Comparison of ENCODE assay signal across 35 cellular contexts in genomic region chr2:27984153-27984552, GRCh38.
"Had no signal": no experiment of that assay in that cellular context is flagged by ENCODE, and none has a peak within 500 bp of the region (broad histone marks: within the 10 kb centered on the region; RNA-seq: fewer than 3 reads in every experiment).

No MANE protein-coding gene starts in this region.

- DNase-seq: Karpas-422, Kasumi-1, MG63, MM.1S, MV-4-11, NCI-H1048, NCI-H1092, NCI-H1092 treated with DMSO at 0.1 percent for 48 hours, NCI-H1105, NCI-H1105 treated with DMSO at 0.1 percent for 48 hours, NCI-H1417, NCI-H1417 treated with DMSO at 0.1 percent for 48 hours, NCI-H1436, NCI-H1436 treated with DMSO at 0.1 percent for 48 hours, NCI-H146, NCI-H1694, NCI-H1694 treated with DMSO at 0.1 percent for 48 hours, NCI-H187, NCI-H187 treated with DMSO at 0.1 percent for 48 hours, NCI-H1930, NCI-H2029, NCI-H2029 treated with DMSO at 0.1 percent for 48 hours, NCI-H2081, NCI-H2081 treated with DMSO at 0.1 percent for 48 hours, NCI-H2107, NCI-H2171, NCI-H2171 treated with DMSO at 0.1 percent for 48 hours, NCI-H2227 treated with DMSO at 0.1 percent for 48 hours, NCI-H226, NCI-H345, NCI-H446, NCI-H446 treated with DMSO at 0.1 percent for 48 hours, NCI-H510A, NCI-H510A treated with DMSO at 0.1 percent for 48 hours had no signal

- H3K4me2 ChIP-seq: KMS-11 had no signal

- H3K27me3 ChIP-seq: MG63 had no signal

- H3K9ac ChIP-seq: KMS-11 had no signal

- H3K4me3 ChIP-seq: MG63 had no signal

- H3K36me3 ChIP-seq: MG63 had no signal

- H3K27ac ChIP-seq: KMS-11 had no signal
